In genomic region chr7:151486074-151486473, GRCh38 we compare ENCODE assay signal across 16 cellular contexts. TPM values are rescaled to one million over a fixed set of nuclear protein-coding genes. Genes with fewer than 3 reads are reported as not detected.
"Had no signal": no experiment of that assay in that cellular context is flagged by ENCODE, and none has a peak within 500 bp of the region (broad histone marks: within the 10 kb centered on the region; RNA-seq: fewer than 3 reads in every experiment).

No MANE protein-coding gene starts in this region.

- H3K36me3 ChIP-seq: ovary had no signal

- H3K27ac ChIP-seq: neural progenitor cell, ovary, right lobe of liver, upper lobe of left lung had no signal

- H3K27ac Mint-ChIP-seq: activated naive CD8-positive, alpha-beta T cell treated with anti-CD3 and anti-CD28 coated beads, Interleukin-2, amount 10 ng/mL, durations not matched to agents 7 days and 5 days; neural progenitor cell had no signal

- H3K9ac ChIP-seq: neural progenitor cell had no signal

- H3K4me3 ChIP-seq: lung, neural progenitor cell, ovary, right lobe of liver, smooth muscle cell, upper lobe of left lung had no signal

- H3K27me3 ChIP-seq: neural progenitor cell, ovary, right lobe of liver, upper lobe of left lung had no signal

- H3K27me3 Mint-ChIP-seq: activated CD8-positive, alpha-beta T cell treated with anti-CD3 and anti-CD28 coated beads for 36 hours; activated naive CD8-positive, alpha-beta T cell treated with anti-CD3 and anti-CD28 coated beads, Interleukin-2, amount 10 ng/mL, durations not matched to agents 7 days and 5 days; stimulated activated naive CD8-positive, alpha-beta T cell treated with anti-CD3 and anti-CD28 coated beads, Interleukin-15, Interleukin-2, amounts not matched to agents 100 ng/mL and 50 ng/mL, for 24 hours; T-cell had no signal

- H2AFZ ChIP-seq: neural progenitor cell had no signal

- H3K4me2 ChIP-seq: neural progenitor cell had no signal

- H3K9me3 Mint-ChIP-seq: activated CD8-positive, alpha-beta T cell treated with anti-CD3 and anti-CD28 coated beads for 36 hours; activated naive CD8-positive, alpha-beta T cell treated with anti-CD3 and anti-CD28 coated beads, Interleukin-2, amount 10 ng/mL, durations not matched to agents 7 days and 5 days; neural progenitor cell; stimulated activated naive CD8-positive, alpha-beta T cell treated with anti-CD3 and anti-CD28 coated beads, Interleukin-15, Interleukin-2, amounts not matched to agents 100 ng/mL and 50 ng/mL, for 24 hours; T-cell had no signal

- H3K9me3 ChIP-seq: ovary, right lobe of liver, upper lobe of left lung had no signal

- DNase-seq: activated naive CD4-positive, alpha-beta T cell; activated naive CD8-positive, alpha-beta T cell treated with anti-CD3 and anti-CD28 coated beads, Interleukin-2, amount 10 ng/mL, durations not matched to agents 7 days and 5 days; cerebellar nuclear complex; islet precursor cell; ovary; right lobe of liver; T-cell; T1000; upper lobe of left lung had no signal

- ATAC-seq: T-cell had no signal

- H3K4me3 Mint-ChIP-seq: activated CD8-positive, alpha-beta T cell treated with anti-CD3 and anti-CD28 coated beads for 36 hours; activated naive CD8-positive, alpha-beta T cell treated with anti-CD3 and anti-CD28 coated beads, Interleukin-2, amount 10 ng/mL, durations not matched to agents 7 days and 5 days; neural progenitor cell; stimulated activated naive CD8-positive, alpha-beta T cell treated with anti-CD3 and anti-CD28 coated beads, Interleukin-15, Interleukin-2, amounts not matched to agents 100 ng/mL and 50 ng/mL, for 24 hours; T-cell had no signal

RNA-seq across cellular contexts. Expression of gene CRYGN, which starts 46.1 kb away (rescaled TPM):
- total RNA-seq: dermis blood vessel endothelial cell, pulmonary artery endothelial cell, right lobe of liver, smooth muscle cell had no signal
